Comparison of ENCODE assay signal across 7 cellular contexts in the genomic region with DNA sequence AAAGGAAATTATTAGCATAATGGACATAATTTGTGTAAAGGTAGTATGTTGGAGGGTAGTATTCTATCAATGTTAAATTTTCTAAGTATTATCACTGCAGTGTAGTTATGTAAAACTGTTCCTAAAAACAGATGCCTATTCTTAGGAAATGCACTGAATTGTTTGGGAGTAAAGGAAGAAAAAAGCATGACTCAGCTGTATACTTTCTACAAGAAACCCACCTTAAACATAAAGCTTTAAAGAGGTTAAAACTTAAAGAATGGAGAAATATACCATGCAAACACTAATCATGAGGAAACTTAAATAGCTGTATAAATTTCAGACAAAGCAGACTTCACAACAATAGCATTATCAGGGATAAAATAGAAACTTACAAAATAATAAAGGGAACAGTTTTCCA.
"Had no signal": no experiment of that assay in that cellular context is flagged by ENCODE, and none has a peak within 500 bp of the region (broad histone marks: within the 10 kb centered on the region; RNA-seq: fewer than 3 reads in every experiment).

No MANE protein-coding gene starts in this region.

- H3K4me3 Mint-ChIP-seq: GM23338, H9 had no signal

- H3K27ac Mint-ChIP-seq: GM23338, H9 had no signal

- DNase-seq: H9, HCEC 1CT, KBM-7 had no signal

- H3K4me1 Mint-ChIP-seq: GM23338, H9 had no signal

- ATAC-seq: GM23338 had no signal

- H2AFZ ChIP-seq: GM23338 had no signal

- H3K9ac ChIP-seq: KMS-11 had no signal

- H3K4me3 ChIP-seq: GM23338 had no signal

- FAIRE-seq: H54, HTR-8/SVneo had no signal

- H3K27ac ChIP-seq: KMS-11 had no signal

- H3K4me2 ChIP-seq: GM23338, KMS-11 had no signal
